In the genomic region with DNA sequence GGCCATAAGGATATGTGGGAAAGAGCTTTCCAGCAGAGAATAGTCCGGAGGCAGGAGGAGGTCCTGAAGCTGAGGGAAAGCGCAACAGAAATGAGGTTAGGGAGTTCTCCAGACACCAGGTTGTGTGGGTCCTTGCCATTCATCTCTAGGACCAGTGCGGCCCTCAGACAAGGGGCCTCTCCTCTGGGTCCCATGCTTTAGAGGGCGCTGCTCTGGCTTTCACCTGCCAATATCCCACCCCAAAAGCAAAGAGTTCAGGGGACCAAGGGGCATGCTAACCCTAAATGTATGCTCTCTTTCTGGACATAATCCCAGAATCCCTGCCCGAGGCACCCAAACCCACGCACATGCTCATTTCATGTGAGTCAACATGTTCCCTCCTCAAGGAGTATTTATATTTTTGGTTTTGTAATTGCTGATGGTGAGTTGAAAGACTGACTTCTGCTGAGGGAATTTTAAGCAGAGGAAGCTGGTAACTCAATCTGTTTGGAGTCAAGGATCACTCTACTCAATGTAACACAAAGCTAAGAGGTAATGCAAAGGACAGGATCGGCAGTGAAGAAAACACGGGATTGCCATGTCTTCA, we compare ENCODE assay signal across 17 cellular contexts.
"Had no signal": no experiment of that assay in that cellular context is flagged by ENCODE, and none has a peak within 500 bp of the region (broad histone marks: within the 10 kb centered on the region; RNA-seq: fewer than 3 reads in every experiment).

No MANE protein-coding gene starts in this region.

- H3K4me1 Mint-ChIP-seq: naive B cell; stimulated activated effector memory CD8-positive, alpha-beta T cell treated with anti-CD3 and anti-CD28 coated beads, Interleukin-12 subunit alpha, Interleukin-12 subunit beta, amount 100 ng/mL, for 72 hours had no signal

- H3K4me3 ChIP-seq: lung, right atrium auricular region had no signal

- H3K27ac ChIP-seq: right atrium auricular region had no signal

- H3K4me1 ChIP-seq: right atrium auricular region had no signal

- ATAC-seq: esophagus mucosa; left cardiac atrium; stimulated activated effector memory CD8-positive, alpha-beta T cell treated with anti-CD3 and anti-CD28 coated beads, Interleukin-12 subunit alpha, Interleukin-12 subunit beta, amount 100 ng/mL, for 72 hours had no signal

- H3K9me3 ChIP-seq: right atrium auricular region had no signal

- DNase-seq: activated CD4-positive, alpha-beta memory T cell treated with anti-CD3 and anti-CD28 coated beads for 36 hours; activated CD4-positive, alpha-beta T cell treated with anti-CD3 and anti-CD28 coated beads for 1 hour; activated CD8-positive, alpha-beta memory T cell treated with anti-CD3 and anti-CD28 coated beads, Interleukin-2, amount 50 U/mL, for 48 hours; activated naive CD4-positive, alpha-beta T cell treated with anti-CD3 and anti-CD28 coated beads, Interleukin-2, amount 50 U/mL, for 16 hours; cerebellar nuclear complex; dermis blood vessel endothelial cell; foreskin melanocyte; head of caudate nucleus; left cardiac atrium; naive B cell; trophoblast cell had no signal

- H3K9me3 Mint-ChIP-seq: activated CD4-positive, alpha-beta memory T cell treated with anti-CD3 and anti-CD28 coated beads for 36 hours; activated T-helper 2 cell treated with anti-CD3 and anti-CD28 coated beads, Interferon-gamma antibody, Interleukin-2, Interleukin-4, amounts not matched to agents 10 μg/mL and 5 μg/mL and 100 μg/mL, durations not matched to agents 14 hours and 24 hours and 36 hours; naive B cell; stimulated activated effector memory CD8-positive, alpha-beta T cell treated with anti-CD3 and anti-CD28 coated beads, Interleukin-12 subunit alpha, Interleukin-12 subunit beta, amount 100 ng/mL, for 72 hours; T-helper 2 cell treated with Interferon-gamma antibody and Interleukin-4, amounts not matched to agents 5 μg/mL and 100 μg/mL, for 36 hours had no signal

- H3K27ac Mint-ChIP-seq: activated CD4-positive, alpha-beta memory T cell treated with anti-CD3 and anti-CD28 coated beads for 36 hours; activated T-helper 2 cell treated with anti-CD3 and anti-CD28 coated beads, Interferon-gamma antibody, Interleukin-2, Interleukin-4, amounts not matched to agents 10 μg/mL and 5 μg/mL and 100 μg/mL, durations not matched to agents 14 hours and 24 hours and 36 hours; stimulated activated effector memory CD8-positive, alpha-beta T cell treated with anti-CD3 and anti-CD28 coated beads, Interleukin-12 subunit alpha, Interleukin-12 subunit beta, amount 100 ng/mL, for 72 hours; T-helper 2 cell treated with Interferon-gamma antibody and Interleukin-4, amounts not matched to agents 5 μg/mL and 100 μg/mL, for 36 hours had no signal

- H3K4me3 Mint-ChIP-seq: activated CD4-positive, alpha-beta memory T cell treated with anti-CD3 and anti-CD28 coated beads for 36 hours; stimulated activated effector memory CD8-positive, alpha-beta T cell treated with anti-CD3 and anti-CD28 coated beads, Interleukin-12 subunit alpha, Interleukin-12 subunit beta, amount 100 ng/mL, for 72 hours; T-helper 2 cell treated with Interferon-gamma antibody and Interleukin-4, amounts not matched to agents 5 μg/mL and 100 μg/mL, for 36 hours had no signal

- H3K27me3 Mint-ChIP-seq: activated CD4-positive, alpha-beta memory T cell treated with anti-CD3 and anti-CD28 coated beads for 36 hours; naive B cell had no signal

- H3K27me3 ChIP-seq: right atrium auricular region had no signal
